ENCODE assay signal across 1 cellular context in genomic region chr15:55231455-55231854, GRCh38.
TF ChIP-seq lines count a peak whose summit lies in the region.

No MANE protein-coding gene starts in this region.

TF ChIP-seq in K562, 482 proteins besides CTCF, POLR2A, EP300 and RAD21:
- TF ChIP-seq CTCFL (IDR thresholded peaks at IDR 0.05; ENCODE audit: borderline replicate concordance, insufficient read depth, low read depth, low read length, poor library complexity, severe bottlenecking) (no peak), HDGF (IDR thresholded peaks at IDR 0.05) (no peak), ZNF316 (IDR thresholded peaks at IDR 0.05) (no peak), NR4A1 (CRISPR knock-in tag; IDR thresholded peaks at IDR 0.05) (no peak), NR4A1 (tag; IDR thresholded peaks at IDR 0.05) (no peak), ZNF75A (CRISPR knock-in tag; IDR thresholded peaks at IDR 0.05) (no peak)
